Comparison of ENCODE assay signal across 10 cellular contexts in the genomic region with DNA sequence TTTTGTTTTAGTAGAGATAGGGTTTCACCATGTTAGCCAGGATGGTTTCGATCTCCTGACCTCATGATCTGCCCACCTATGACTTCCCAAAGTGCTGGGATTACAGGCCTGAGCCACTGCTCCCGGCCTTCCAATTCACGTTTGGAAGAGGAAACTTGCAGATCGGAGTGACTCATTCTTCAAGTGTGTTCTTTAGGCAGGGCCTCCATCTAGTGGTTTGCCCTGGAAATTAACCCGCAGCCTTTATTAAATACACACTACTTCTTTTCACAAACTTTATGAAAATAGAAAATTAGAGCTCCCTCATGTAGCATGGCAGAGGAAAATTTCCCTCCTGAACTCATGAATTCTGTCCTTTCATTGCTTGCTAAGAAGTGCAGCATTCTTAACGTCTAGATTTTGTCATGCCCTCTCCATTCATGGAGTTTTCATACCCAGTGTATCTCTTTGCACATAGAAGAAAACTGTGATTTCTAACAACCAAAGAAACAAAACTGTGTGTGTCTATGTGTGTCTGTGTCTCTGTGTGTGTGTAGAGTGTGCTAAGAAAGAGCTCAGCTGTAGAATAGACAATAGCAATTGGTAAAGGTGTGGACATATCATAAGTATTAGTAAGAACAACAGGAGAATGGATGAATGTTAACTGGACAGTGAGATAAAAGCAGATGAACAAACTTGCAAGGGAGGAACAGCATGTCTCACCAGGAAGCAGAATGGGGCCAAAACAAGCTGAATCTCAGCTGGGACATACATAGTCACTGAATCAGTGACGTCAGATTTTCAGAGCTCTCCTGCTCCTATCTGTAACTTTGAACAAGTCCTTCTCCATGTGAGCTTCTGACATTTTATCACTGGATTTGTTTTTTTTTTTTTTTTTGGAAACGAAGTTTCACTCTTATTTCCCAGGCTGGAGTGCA.
DNase-seq lines count a peak whose midpoint lies in the region; ATAC-seq and TF ChIP-seq lines count a peak whose summit lies in the region.
"Had no signal": no experiment of that assay in that cellular context is flagged by ENCODE, and none has a peak within 500 bp of the region (broad histone marks: within the 10 kb centered on the region; RNA-seq: fewer than 3 reads in every experiment).

No MANE protein-coding gene starts in this region.

- no peak overlapping the region for H3K56ac ChIP-seq in mesendoderm (ENCODE audit: low read length)

- intact Hi-C loops in CD4-positive, alpha-beta T cell (cut with DNase I, micrococcal nuclease): no loop called here

- H4K5ac ChIP-seq in mesendoderm (ENCODE audit: low read length): no peak overlapping the region

- H3K9me3 Mint-ChIP-seq in endothelial cell (ENCODE audit: unreplicated experiment): no peaks in the 10 kb centered on the region
- no peaks in the 10 kb centered on the region for H3K9me3 Mint-ChIP-seq in CD4-positive, alpha-beta T cell
- H3K9me3 Mint-ChIP-seq: activated naive CD4-positive, alpha-beta T cell treated with anti-CD3 and anti-CD28 coated beads, Interleukin-2, amount 50 U/mL, for 24 hours; stimulated activated naive CD8-positive, alpha-beta T cell treated with anti-CD3 and anti-CD28 coated beads, Interleukin-15, Interleukin-2, amounts not matched to agents 100 ng/mL and 50 ng/mL, for 24 hours had no signal

- no peak overlapping the region for H3K23ac ChIP-seq in mesendoderm (ENCODE audit: low read length)

- no peaks in the 10 kb centered on the region for H3K9me3 ChIP-seq in CD4-positive, alpha-beta T cell (ENCODE audit: control insufficient read depth, low read length)

- H3K27me3 Mint-ChIP-seq in endothelial cell (ENCODE audit: unreplicated experiment): peaks cover 1% of the 10 kb centered on the region
- peaks cover 10% of the 10 kb centered on the region for H3K27me3 Mint-ChIP-seq in CD4-positive, alpha-beta T cell

- no peak overlapping the region for H3K27ac Mint-ChIP-seq in endothelial cell (ENCODE audit: unreplicated experiment)
- H3K27ac Mint-ChIP-seq in CD4-positive, alpha-beta T cell: no peak overlapping the region
- H3K27ac Mint-ChIP-seq: activated naive CD4-positive, alpha-beta T cell treated with anti-CD3 and anti-CD28 coated beads, Interleukin-2, amount 50 U/mL, for 24 hours; stimulated activated naive CD8-positive, alpha-beta T cell treated with anti-CD3 and anti-CD28 coated beads, Interleukin-15, Interleukin-2, amounts not matched to agents 100 ng/mL and 50 ng/mL, for 24 hours had no signal

- peak; percentile 68 for ATAC-seq in GM21515 (IDR thresholded peaks at IDR 0.05; ENCODE audit: unreplicated experiment)
- ATAC-seq in CD4-positive, alpha-beta T cell (ENCODE audit: poor library complexity): no peak
- no peak for ATAC-seq in GM18498 (IDR thresholded peaks at IDR 0.05; ENCODE audit: unreplicated experiment)

- no peak overlapping the region for H4K8ac ChIP-seq in mesendoderm (ENCODE audit: low read depth, low read length)

- H3K9ac ChIP-seq in mesendoderm (ENCODE audit: low read length): no peak overlapping the region

- CTCF ChIA-PET in RWPE1 (lab: Yijun Ruan, JAX): interaction anchor here (0.6 to 1.1 kb wide), 16 partner anchors 16 to 1665 kb away, joined by 3 to 5 read pairs (median 4); no protein-coding TSS in a partner anchor
- CTCF ChIA-PET in CD4-positive, alpha-beta T cell (lab: Charles Lee): no interaction called here

- no CpG with 5 or more reads among the region's 8 CpGs for WGBS in mesendoderm (ENCODE audit: extremely low coverage, insufficient coverage, low lambda C conversion rate)

- H2BK15ac ChIP-seq in mesendoderm (replicated peaks; ENCODE audit: low read depth): no peak overlapping the region

- DNase-seq in EH (ENCODE audit: low read depth) (peak; percentile 80), RWPE1 (ENCODE audit: low spot score) (peak; percentile 80), endothelial cell (ENCODE audit: low spot score) (peak; percentile 52), mesendoderm (peak; percentile 81)
- no peak for DNase-seq in CD4-positive, alpha-beta T cell

- H2BK5ac ChIP-seq in mesendoderm (ENCODE audit: low read length): no peak overlapping the region

- H3K27ac ChIP-seq in RWPE1 (no peak overlapping the region), mesendoderm (ENCODE audit: low read depth, low read length) (no peak overlapping the region)
- H3K27ac ChIP-seq in CD4-positive, alpha-beta T cell (ENCODE audit: low read depth, low read length): no peak overlapping the region

- no peaks in the 10 kb centered on the region for H3K4me1 ChIP-seq in mesendoderm (ENCODE audit: control insufficient read depth, low read depth, low read length)

- no peak overlapping the region for H3K18ac ChIP-seq in mesendoderm (ENCODE audit: low read length)

- POLR2A ChIA-PET in RWPE1 (lab: Yijun Ruan, JAX; ENCODE audit: low non-redundant PET): no interaction called here
- POLR2A ChIA-PET in CD4-positive, alpha-beta T cell (lab: Charles Lee): no interaction called here

- no peak overlapping the region for H3K4ac ChIP-seq in mesendoderm (ENCODE audit: low read depth, low read length)

- no peaks in the 10 kb centered on the region for H3K79me2 ChIP-seq in mesendoderm (ENCODE audit: control insufficient read depth, insufficient read depth, low read length)

- no peaks in the 10 kb centered on the region for H3K4me1 Mint-ChIP-seq in endothelial cell (ENCODE audit: unreplicated experiment)
- no peaks in the 10 kb centered on the region for H3K4me1 Mint-ChIP-seq in CD4-positive, alpha-beta T cell (ENCODE audit: low read depth)
- H3K4me1 Mint-ChIP-seq: activated naive CD4-positive, alpha-beta T cell treated with anti-CD3 and anti-CD28 coated beads, Interleukin-2, amount 50 U/mL, for 24 hours had no signal

- no peak overlapping the region for H3K4me3 ChIP-seq in mesendoderm (ENCODE audit: low read length)

- no peak overlapping the region for H3K4me2 ChIP-seq in mesendoderm (ENCODE audit: low read length)

- H3K79me1 ChIP-seq in mesendoderm (ENCODE audit: low read length): no peaks in the 10 kb centered on the region

- TF ChIP-seq CTCF in LNCAP (IDR thresholded peaks at IDR 0.05) (peak; percentile 91), RWPE1 (conservative IDR thresholded peaks at IDR 0.05; ENCODE audit: low read depth) (peak; percentile 89), endothelial cell (IDR thresholded peaks at IDR 0.05; ENCODE audit: unreplicated experiment) (peak; percentile 73)
- no peak for TF ChIP-seq CTCF in CD4-positive, alpha-beta T cell (IDR thresholded peaks at IDR 0.05)

- no peak overlapping the region for H3K4me3 Mint-ChIP-seq in endothelial cell (ENCODE audit: unreplicated experiment)
- no peak overlapping the region for H3K4me3 Mint-ChIP-seq in CD4-positive, alpha-beta T cell
- H3K4me3 Mint-ChIP-seq: activated naive CD4-positive, alpha-beta T cell treated with anti-CD3 and anti-CD28 coated beads, Interleukin-2, amount 50 U/mL, for 24 hours; stimulated activated naive CD8-positive, alpha-beta T cell treated with anti-CD3 and anti-CD28 coated beads, Interleukin-15, Interleukin-2, amounts not matched to agents 100 ng/mL and 50 ng/mL, for 24 hours had no signal

- no peaks in the 10 kb centered on the region for H3K27me3 ChIP-seq in mesendoderm (ENCODE audit: insufficient read depth, low read length, poor library complexity)
- H3K27me3 ChIP-seq in CD4-positive, alpha-beta T cell (ENCODE audit: control insufficient read depth, insufficient read depth, low read length): no peaks in the 10 kb centered on the region

- H3K36me3 Mint-ChIP-seq in endothelial cell (ENCODE audit: low read depth, unreplicated experiment): no peaks in the 10 kb centered on the region
- H3K36me3 Mint-ChIP-seq in CD4-positive, alpha-beta T cell (ENCODE audit: low read depth): no peaks in the 10 kb centered on the region
- H3K36me3 Mint-ChIP-seq: activated naive CD4-positive, alpha-beta T cell treated with anti-CD3 and anti-CD28 coated beads, Interleukin-2, amount 50 U/mL, for 24 hours had no signal

- H2BK120ac ChIP-seq in mesendoderm (ENCODE audit: low read depth, low read length): no peak overlapping the region

- no peaks in the 10 kb centered on the region for H3K36me3 ChIP-seq in mesendoderm (ENCODE audit: control insufficient read depth, insufficient read depth, low read length)

- no peak overlapping the region for H2AK5ac ChIP-seq in mesendoderm (ENCODE audit: low read length)

Comparison
In these comparisons a context has a peak if more than half of its experiments do, and no peak if none do; other contexts are left out.
1. DNase-seq: peak in EH (single experiment), RWPE1 (single experiment), endothelial cell (single experiment) and mesendoderm (single experiment); none in CD4-positive, alpha-beta T cell (0 of 10).